ENCODE assay signal across 27 cellular contexts in genomic region chr6:156451088-156451487, GRCh38.
"Had no signal": no experiment of that assay in that cellular context is flagged by ENCODE, and none has a peak within 500 bp of the region (broad histone marks: within the 10 kb centered on the region; RNA-seq: fewer than 3 reads in every experiment).

No MANE protein-coding gene starts in this region.

- H3K4me1 ChIP-seq: colonic mucosa, foreskin keratinocyte, gastrocnemius medialis, gastroesophageal sphincter had no signal

- H3K27me3 ChIP-seq: colonic mucosa, esophagus muscularis mucosa, esophagus squamous epithelium, foreskin keratinocyte, gastrocnemius medialis, gastroesophageal sphincter, heart left ventricle, heart right ventricle had no signal

- FAIRE-seq: colon, endometrium, endothelial cell of umbilical vein, frontal cortex had no signal

- H3K4me3 ChIP-seq: colonic mucosa, coronary artery, dorsolateral prefrontal cortex, esophagus muscularis mucosa, esophagus squamous epithelium, gastrocnemius medialis, gastroesophageal sphincter, heart left ventricle, heart right ventricle had no signal

- H3K9me3 ChIP-seq: colonic mucosa, esophagus muscularis mucosa, esophagus squamous epithelium, gastrocnemius medialis, gastroesophageal sphincter had no signal

- H3K27ac ChIP-seq: colonic mucosa, coronary artery, dorsolateral prefrontal cortex, epithelial cell of prostate, esophagus muscularis mucosa, foreskin keratinocyte, gastrocnemius medialis, gastroesophageal sphincter, heart left ventricle, heart right ventricle had no signal

- H3K36me3 ChIP-seq: colonic mucosa, esophagus muscularis mucosa, esophagus squamous epithelium, gastrocnemius medialis, gastroesophageal sphincter, heart left ventricle, heart right ventricle had no signal

- ATAC-seq: effector memory CD8-positive, alpha-beta T cell; foreskin keratinocyte; gastrocnemius medialis; gastroesophageal sphincter; heart left ventricle; heart right ventricle had no signal

- DNase-seq: colonic mucosa; cortex of kidney; dermis blood vessel endothelial cell; dorsolateral prefrontal cortex; effector CD4-positive, alpha-beta T cell; effector CD8-positive, alpha-beta T cell; effector memory CD4-positive, alpha-beta T cell; effector memory CD8-positive, alpha-beta T cell; endodermal cell; erythroblast; esophagus squamous epithelium; foreskin fibroblast; foreskin keratinocyte; foreskin melanocyte; gastrocnemius medialis; glutamatergic neuron; head of caudate nucleus; heart left ventricle; heart right ventricle had no signal
